ENCODE assay signal across 8 cellular contexts in genomic region chr14:90331497-90332270, GRCh38. TPM values are rescaled to one million over a fixed set of nuclear protein-coding genes. Genes with fewer than 3 reads are reported as not detected.
DNase-seq lines count a peak whose midpoint lies in the region; ATAC-seq and TF ChIP-seq lines count a peak whose summit lies in the region.

A gene with protein sequence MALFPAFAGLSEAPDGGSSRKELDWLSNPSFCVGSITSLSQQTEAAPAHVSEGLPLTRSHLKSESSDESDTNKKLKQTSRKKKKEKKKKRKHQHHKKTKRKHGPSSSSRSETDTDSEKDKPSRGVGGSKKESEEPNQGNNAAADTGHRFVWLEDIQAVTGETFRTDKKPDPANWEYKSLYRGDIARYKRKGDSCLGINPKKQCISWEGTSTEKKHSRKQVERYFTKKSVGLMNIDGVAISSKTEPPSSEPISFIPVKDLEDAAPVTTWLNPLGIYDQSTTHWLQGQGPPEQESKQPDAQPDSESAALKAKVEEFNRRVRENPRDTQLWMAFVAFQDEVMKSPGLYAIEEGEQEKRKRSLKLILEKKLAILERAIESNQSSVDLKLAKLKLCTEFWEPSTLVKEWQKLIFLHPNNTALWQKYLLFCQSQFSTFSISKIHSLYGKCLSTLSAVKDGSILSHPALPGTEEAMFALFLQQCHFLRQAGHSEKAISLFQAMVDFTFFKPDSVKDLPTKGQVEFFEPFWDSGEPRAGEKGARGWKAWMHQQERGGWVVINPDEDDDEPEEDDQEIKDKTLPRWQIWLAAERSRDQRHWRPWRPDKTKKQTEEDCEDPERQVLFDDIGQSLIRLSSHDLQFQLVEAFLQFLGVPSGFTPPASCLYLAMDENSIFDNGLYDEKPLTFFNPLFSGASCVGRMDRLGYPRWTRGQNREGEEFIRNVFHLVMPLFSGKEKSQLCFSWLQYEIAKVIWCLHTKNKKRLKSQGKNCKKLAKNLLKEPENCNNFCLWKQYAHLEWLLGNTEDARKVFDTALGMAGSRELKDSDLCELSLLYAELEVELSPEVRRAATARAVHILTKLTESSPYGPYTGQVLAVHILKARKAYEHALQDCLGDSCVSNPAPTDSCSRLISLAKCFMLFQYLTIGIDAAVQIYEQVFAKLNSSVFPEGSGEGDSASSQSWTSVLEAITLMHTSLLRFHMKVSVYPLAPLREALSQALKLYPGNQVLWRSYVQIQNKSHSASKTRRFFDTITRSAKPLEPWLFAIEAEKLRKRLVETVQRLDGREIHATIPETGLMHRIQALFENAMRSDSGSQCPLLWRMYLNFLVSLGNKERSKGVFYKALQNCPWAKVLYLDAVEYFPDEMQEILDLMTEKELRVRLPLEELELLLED (minus strand): TSS chr14:90331941. CDS start chr14:90331904, 37 bp downstream.

- peak; percentile 96 for ATAC-seq in GM21619 (IDR thresholded peaks at IDR 0.05; ENCODE audit: unreplicated experiment)

- TF ChIP-seq EP300 in Ishikawa (IDR thresholded peaks at IDR 0.05; ENCODE audit: borderline replicate concordance) = no peak

- H3K27me3 ChIP-seq in mononuclear cell (ENCODE audit: insufficient read depth, low read length) = peaks cover 14% of the 10 kb centered on the region

- no peak for TF ChIP-seq CTCF in epithelial cell of esophagus (IDR thresholded peaks at IDR 0.05; ENCODE audit: insufficient read depth, low read depth, low read length, missing control alignments)

- TF ChIP-seq RAD21 in Ishikawa (IDR thresholded peaks at IDR 0.05; ENCODE audit: low read depth) = no peak

- no peaks in the 10 kb centered on the region for H3K9me3 ChIP-seq in mononuclear cell (ENCODE audit: low read depth, low read length)

- H3K4me3 ChIP-seq in epithelial cell of esophagus (ENCODE audit: low read length) (peak within 1 kb of the TSS; percentile 73), mononuclear cell (ENCODE audit: low read length) (peak within 1 kb of the TSS; percentile 65)

- DNase-seq in DMS153 treated with DMSO at 0.1 percent for 48 hours (lab: John Stamatoyannopoulos, UW; ENCODE audit: unreplicated experiment) = peak; percentile 98
- peak; percentile 93 for DNase-seq in OCI-M2 (lab: John Stamatoyannopoulos, UW; ENCODE audit: unreplicated experiment)
- DNase-seq in activated T-cell treated with anti-CD3 and anti-CD28 coated beads for 24 hours (ENCODE audit: low read depth) = peak; percentile 97
- DNase-seq in epithelial cell of esophagus (ENCODE audit: low read depth) = peak; percentile 96
- DNase-seq in stimulated activated CD8-positive, alpha-beta memory T cell treated with anti-CD3 and anti-CD28 coated beads, Interleukin-2, amount 100 ng/mL, for 48 hours (ENCODE audit: low read depth in 2 of 2) = peak; percentile 99 to 100

- peaks cover 14% of the 10 kb centered on the region for H3K4me1 ChIP-seq in mononuclear cell (ENCODE audit: insufficient read depth, low read length)

TF ChIP-seq in Ishikawa, 13 proteins besides CTCF, POLR2A, EP300 and RAD21:
- TF ChIP-seq, protein P1, sequence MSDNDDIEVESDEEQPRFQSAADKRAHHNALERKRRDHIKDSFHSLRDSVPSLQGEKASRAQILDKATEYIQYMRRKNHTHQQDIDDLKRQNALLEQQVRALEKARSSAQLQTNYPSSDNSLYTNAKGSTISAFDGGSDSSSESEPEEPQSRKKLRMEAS (IDR thresholded peaks at IDR 0.05) = no peak
- TF ChIP-seq, protein P2, sequence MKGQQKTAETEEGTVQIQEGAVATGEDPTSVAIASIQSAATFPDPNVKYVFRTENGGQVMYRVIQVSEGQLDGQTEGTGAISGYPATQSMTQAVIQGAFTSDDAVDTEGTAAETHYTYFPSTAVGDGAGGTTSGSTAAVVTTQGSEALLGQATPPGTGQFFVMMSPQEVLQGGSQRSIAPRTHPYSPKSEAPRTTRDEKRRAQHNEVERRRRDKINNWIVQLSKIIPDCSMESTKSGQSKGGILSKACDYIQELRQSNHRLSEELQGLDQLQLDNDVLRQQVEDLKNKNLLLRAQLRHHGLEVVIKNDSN (IDR thresholded peaks at IDR 0.05) = no peak
- TF ChIP-seq CEBPB (IDR thresholded peaks at IDR 0.05) = no peak
- 0 out of 2 replicates have a peak, but pooled peaks have one; percentile 13 for TF ChIP-seq CREB1 (IDR thresholded peaks at IDR 0.05; ENCODE audit: low read depth)
- peak; percentile 55; the same call in 1 of the 2 replicates for TF ChIP-seq ZBTB7A (IDR thresholded peaks at IDR 0.05; ENCODE audit: low read depth)
- TF ChIP-seq FOXM1 (IDR thresholded peaks at IDR 0.05; ENCODE audit: borderline replicate concordance, low read depth) = no peak
- peak; percentile 49; the same call in 1 of the 2 replicates for TF ChIP-seq TCF12 (IDR thresholded peaks at IDR 0.05; ENCODE audit: low read depth)
- TF ChIP-seq YY1 (IDR thresholded peaks at IDR 0.05; ENCODE audit: low read depth) = peak; percentile 84
- TF ChIP-seq TEAD4 (IDR thresholded peaks at IDR 0.05) = no peak
- TF ChIP-seq NFIC (IDR thresholded peaks at IDR 0.05) = no peak
- no peak for TF ChIP-seq REST (IDR thresholded peaks at IDR 0.05; ENCODE audit: low read depth)
- peak; percentile 4; the same call in 1 of the 2 replicates for TF ChIP-seq TAF1 (IDR thresholded peaks at IDR 0.05; ENCODE audit: low read depth)
- TF ChIP-seq EGR1 (IDR thresholded peaks at IDR 0.05) = peak; percentile 15; the same call in 1 of the 2 replicates

RNA-seq across cellular contexts. Expression of the gene that starts here (rescaled TPM):
- total RNA-seq in mononuclear cell = 15.0 TPM

Comparison
In these comparisons a context has a peak if more than half of its experiments do, and no peak if none do; other contexts are left out.
1. Peak in every context shown above with its lines: DNase-seq, ATAC-seq and H3K4me3 ChIP-seq.